ENCODE assay signal across 8 cellular contexts in the genomic region with DNA sequence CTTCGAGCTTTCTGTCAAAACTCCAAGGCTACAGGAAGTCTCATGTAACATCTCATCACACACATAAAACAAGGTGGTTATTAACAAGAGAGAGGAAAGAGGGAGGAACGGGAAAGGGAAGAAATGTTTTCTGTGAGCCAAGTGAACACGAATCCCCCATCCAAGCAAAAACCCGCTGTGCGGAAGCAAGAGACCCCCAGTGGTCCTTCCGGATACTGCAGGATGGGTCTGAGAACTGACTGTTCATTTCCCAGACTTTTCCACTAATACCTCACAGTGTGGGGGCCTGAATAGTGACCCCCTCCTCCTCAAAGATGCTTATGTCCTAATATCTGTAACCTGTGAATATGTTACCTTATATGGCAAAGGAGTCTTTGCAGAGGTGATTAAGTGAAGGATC. TPM values are rescaled to one million over a fixed set of nuclear protein-coding genes. Genes with fewer than 3 reads are reported as not detected.
DNase-seq lines count a peak whose midpoint lies in the region; ATAC-seq, FAIRE-seq and TF ChIP-seq lines count a peak whose summit lies in the region.

No MANE protein-coding gene starts in this region.

- H3K9ac ChIP-seq in GM12878 (ENCODE audit: control insufficient read depth, insufficient read depth, low read length) (no peak overlapping the region), liver (ENCODE audit: low read depth in 1 of 2, low read length in 2 of 2) (no peak overlapping the region)

- H3K27ac ChIP-seq in GM12878 (ENCODE audit: control insufficient read depth, insufficient read depth), result no peak overlapping the region
- no peak overlapping the region for H3K27ac ChIP-seq in liver (ENCODE audit: low read depth in 1 of 2, low read length in 2 of 2)

- TF ChIP-seq EP300 in GM12878 (IDR thresholded peaks at IDR 0.05; ENCODE audit: borderline replicate concordance in 1 of 2, control insufficient read depth in 1 of 2, low read depth in 2 of 2, low read length in 2 of 2), result no peak

- BruUV-seq in GM12878 (replicated peaks; lab: Mats Ljungman, UMichigan), result no TSS peak

- H3K36me3 ChIP-seq in GM12878 (ENCODE audit: control insufficient read depth in 2 of 2, insufficient read depth in 2 of 2, low read length in 1 of 2) (no peaks in the 10 kb centered on the region), liver (ENCODE audit: control insufficient read depth in 4 of 4, insufficient read depth in 3 of 4, low read depth in 1 of 4, low read length in 3 of 4) (no peaks in the 10 kb centered on the region)

- ATAC-seq in GM12878, result peak; percentile 76
- no peak for ATAC-seq in GM21825 (IDR thresholded peaks at IDR 0.05; ENCODE audit: unreplicated experiment)
- ATAC-seq in omental fat pad (ENCODE audit: low FRiP score), result no peak

- RAD21 ChIA-PET in GM12878 (lab: Charles Lee; ENCODE audit: unreplicated experiment), result no interaction called here

- H2AFZ ChIP-seq in GM12878 (ENCODE audit: control insufficient read depth, low read depth, low read length), result no peak overlapping the region

- WGBS in GM12878 (ENCODE audit: insufficient coverage, insufficient replicate concordance, low lambda C conversion rate, missing lambda C conversion rate), result 25% methylated on average over 6 of the region's 6 CpGs
- WGBS in liver, result 61% methylated on average over 6 of the region's 6 CpGs

- no peak for FAIRE-seq in GM12878 (lab: Jason Lieb, UNC)

- in situ Hi-C loops in GM12878 (cut with MboI), result no loop called here

- TF ChIP-seq CTCF in GM12878 (IDR thresholded peaks at IDR 0.05 in 2 of 3, conservative IDR thresholded peaks at IDR 0.05 in 1 of 3; ENCODE audit: control insufficient read depth in 2 of 3, extremely low read depth in 1 of 3, insufficient read depth in 1 of 3, low read depth in 3 of 3, low read length in 3 of 3) (peak; percentile 43 to 68 (median 60); a peak in 5 of 6 replicates), liver (IDR thresholded peaks at IDR 0.05; ENCODE audit: low read depth, low read length, missing input control) (peak; percentile 52), omental fat pad (IDR thresholded peaks at IDR 0.05) (no peak)

- H4K20me1 ChIP-seq in GM12878 (ENCODE audit: control insufficient read depth, insufficient read depth), result no peaks in the 10 kb centered on the region

- intact Hi-C loops in GM12878 (cut with micrococcal nuclease; ENCODE audit: unreplicated experiment), result loop anchor here (5.0 kb wide), 1 partner anchor 279 kb away; no protein-coding TSS in a partner anchor

- H3K4me3 ChIP-seq in GM12878 (no peak overlapping the region), liver (ENCODE audit: low read depth in 1 of 3, low read length in 3 of 3) (no peak overlapping the region)

- H3K27me3 ChIP-seq in GM12878 (replicated peaks in 1 of 2; ENCODE audit: control insufficient read depth in 2 of 2, insufficient read depth in 2 of 2, low read length in 1 of 2) (peaks cover 0 to 4% of the 10 kb centered on the region in 2 experiments; a peak in 3 of 4 replicates), liver (ENCODE audit: control insufficient read depth in 4 of 4, insufficient read depth in 4 of 4, low read length in 3 of 4) (no peaks in the 10 kb centered on the region)

- H3K4me2 ChIP-seq in GM12878 (ENCODE audit: control insufficient read depth, insufficient read depth), result no peak overlapping the region

- H3K9me3 ChIP-seq in GM12878 (replicated peaks; ENCODE audit: control insufficient read depth, insufficient read depth, low read length), result no peaks in the 10 kb centered on the region
- no peaks in the 10 kb centered on the region for H3K9me3 ChIP-seq in liver (ENCODE audit: control insufficient read depth in 4 of 4, low read length in 3 of 4)

- TF ChIP-seq RAD21 in GM12878 (IDR thresholded peaks at IDR 0.05; ENCODE audit: insufficient read depth, low read depth, low read length), result peak; percentile 27
- peak; percentile 70 to 74 for TF ChIP-seq RAD21 in liver (IDR thresholded peaks at IDR 0.05)

- SMC1A ChIA-PET in GM12878 (lab: Charles Lee; ENCODE audit: uncharacterized antibody, unreplicated experiment), result no interaction called here

- CTCF ChIA-PET in GM12878 (lab: Yijun Ruan, JAX), result interaction anchor here (0.6 kb wide), 1 partner anchor 111 kb away, joined by 3 read pairs; no protein-coding TSS in a partner anchor

- DNase-seq in AG20443 (ENCODE audit: low spot score), result peak; percentile 52
- peak; percentile 17 for DNase-seq in HK-2 (ENCODE audit: unreplicated experiment)
- no peak for DNase-seq in GM12878 (ENCODE audit: low read depth, low spot score)
- no peak for DNase-seq in effector CD4-positive, alpha-beta T cell
- no peak for DNase-seq in omental fat pad (ENCODE audit: low spot score)
- DNase-seq in NCI-H446 treated with DMSO at 0.1 percent for 48 hours (lab: John Stamatoyannopoulos, UW), result no peak

- H3K79me2 ChIP-seq in GM12878 (ENCODE audit: control insufficient read depth, insufficient read depth, low read length), result no peaks in the 10 kb centered on the region

- POLR2A ChIA-PET in GM12878 (lab: Charles Lee), result no interaction called here

- no peak for TF ChIP-seq POLR2A in GM12878 (IDR thresholded peaks at IDR 0.05; ENCODE audit: low read depth, low read length)

- no peaks in the 10 kb centered on the region for H3K4me1 ChIP-seq in GM12878 (ENCODE audit: control insufficient read depth, insufficient read depth, low read length)
- H3K4me1 ChIP-seq in liver (ENCODE audit: control insufficient read depth in 4 of 4, insufficient read depth in 4 of 4, low read length in 3 of 4), result peaks cover 5 to 13% (median 8%) of the 10 kb centered on the region in 4 donors

TF ChIP-seq in GM12878, 131 proteins besides CTCF, POLR2A, EP300 and RAD21 (continues in another document):
- no peak for TF ChIP-seq SMAD5 (IDR thresholded peaks at IDR 0.05; ENCODE audit: low read depth)

RNA-seq across cellular contexts. Expression of a gene that starts 19.0 kb away (rescaled TPM):
- not detected in 2 replicates for total RNA-seq in GM12878 (2013; cell fraction: nucleolus; rRNA removed)
- not detected in 2 replicates for total RNA-seq in GM12878 (2014; rRNA removed)
- total RNA-seq in GM12878 (2014; rRNA removed; fragmentation: Illumina TruSeq; extraction: Trizol), result not detected in 2 replicates
- total RNA-seq in GM12878 (2021), result not detected in 2 replicates
- polyA plus RNA-seq in GM12878 (2011; ENCODE audit: low read depth), result not detected
- not detected in 2 replicates for polyA plus RNA-seq in GM12878 (2011; rRNA removed)
- not detected in 2 replicates for polyA plus RNA-seq in GM12878 (2011; cell fraction: cytosol; rRNA removed)
- not detected in 2 replicates for polyA plus RNA-seq in GM12878 (2011; cell fraction: nucleus; rRNA removed)
- not detected in 2 replicates for polyA plus RNA-seq in GM12878 (2012)
- not detected in 2 replicates for polyA plus RNA-seq in GM12878 (2014; fragmentation: Illumina TruSeq; extraction: Trizol)
- not detected for polyA plus RNA-seq in GM12878 (2014; fragmentation: Nextera tagmentation; extraction: Ambion mirVana)
- not detected in 2 replicates for polyA plus RNA-seq in GM12878 (2014; rRNA removed)
- polyA plus RNA-seq in GM12878 (2016; fragmentation: Nextera tagmentation; extraction: Ambion mirVana), result not detected
- polyA minus RNA-seq in GM12878 (2011; rRNA and poly(A)+ RNA removed), result not detected in 2 replicates
- polyA minus RNA-seq in GM12878 (2011; cell fraction: cytosol; rRNA and poly(A)+ RNA removed), result not detected in 2 replicates
- not detected in 2 replicates for polyA minus RNA-seq in GM12878 (2011; cell fraction: nucleus; rRNA and poly(A)+ RNA removed)
- under 1 TPM; 0.08 to 0.19 TPM for total RNA-seq in liver
- under 1 TPM in 1 of 2 donors, not detected in 1; 0.06 TPM for polyA plus RNA-seq in liver
- total RNA-seq in omental fat pad, result under 1 TPM in 1 of 4 donors, not detected in 3; 0.28 TPM

RNA-seq across cellular contexts. Expression of a gene that starts 20.0 kb away (rescaled TPM):
- total RNA-seq in GM12878 (2013; cell fraction: nucleolus; rRNA removed), result 144 and 166 TPM in 2 replicates
- total RNA-seq in GM12878 (2014; rRNA removed) (104 and 109 TPM in 2 replicates), GM12878 (2014; rRNA removed; fragmentation: Illumina TruSeq; extraction: Trizol) (70.8 and 75.5 TPM in 2 replicates), GM12878 (2021) (174 and 181 TPM in 2 replicates), liver (100 to 1,000 TPM in 1 of 2 donors, 10 to 100 TPM in 1; 65.5 to 167 TPM), omental fat pad (100 to 1,000 TPM in 1 of 4 donors, 10 to 100 TPM in 3; 78.8 to 132 (median 89.3) TPM)
- polyA plus RNA-seq in GM12878 (2011; ENCODE audit: low read depth), result 125 TPM
- polyA plus RNA-seq in GM12878 (2011; rRNA removed) (177 and 181 TPM in 2 replicates), GM12878 (2014; fragmentation: Illumina TruSeq; extraction: Trizol) (196 and 205 TPM in 2 replicates), GM12878 (2014; fragmentation: Nextera tagmentation; extraction: Ambion mirVana) (100 to 1,000 TPM in 1 of 2 experiments, 10 to 100 TPM in 1; 63.5 to 101 TPM), GM12878 (2014; rRNA removed) (128 and 136 TPM in 2 replicates), GM12878 (2016; fragmentation: Nextera tagmentation; extraction: Ambion mirVana) (100 to 1,000 TPM; 196 to 213 TPM), liver (100 to 1,000 TPM; 123 to 159 TPM)
- polyA plus RNA-seq in GM12878 (2011; cell fraction: cytosol; rRNA removed), result 185 and 186 TPM in 2 replicates
- 124 and 184 TPM in 2 replicates for polyA plus RNA-seq in GM12878 (2011; cell fraction: nucleus; rRNA removed)
- polyA plus RNA-seq in GM12878 (2012), result 134 and 144 TPM in 2 replicates
- 167 and 190 TPM in 2 replicates for polyA minus RNA-seq in GM12878 (2011; rRNA and poly(A)+ RNA removed)
- polyA minus RNA-seq in GM12878 (2011; cell fraction: cytosol; rRNA and poly(A)+ RNA removed), result 64.7 and 79.8 TPM in 2 replicates
- 66.1 and 137 TPM in 2 replicates for polyA minus RNA-seq in GM12878 (2011; cell fraction: nucleus; rRNA and poly(A)+ RNA removed)

RNA-seq across cellular contexts. Expression of a gene that starts 58.1 kb away (rescaled TPM):
- 0.39 TPM in 1 of 2 replicates, not detected in the other for total RNA-seq in GM12878 (2013; cell fraction: nucleolus; rRNA removed)
- total RNA-seq in GM12878 (2014; rRNA removed) (not detected in 2 replicates), GM12878 (2014; rRNA removed; fragmentation: Illumina TruSeq; extraction: Trizol) (not detected in 2 replicates), GM12878 (2021) (not detected in 2 replicates), liver (1 to 10 TPM in 1 of 2 donors, under 1 TPM in 1; 0.09 to 8.2 TPM), omental fat pad (not detected)
- polyA plus RNA-seq in GM12878 (2011; ENCODE audit: low read depth), result not detected
- polyA plus RNA-seq in GM12878 (2011; rRNA removed) (not detected in 2 replicates), GM12878 (2014; fragmentation: Illumina TruSeq; extraction: Trizol) (0.04 TPM in 1 of 2 replicates, not detected in the other), GM12878 (2014; fragmentation: Nextera tagmentation; extraction: Ambion mirVana) (not detected), GM12878 (2014; rRNA removed) (not detected in 2 replicates), GM12878 (2016; fragmentation: Nextera tagmentation; extraction: Ambion mirVana) (under 1 TPM in 1 of 2 experiments, not detected in 1; 0.05 TPM), liver (10 to 100 TPM in 1 of 2 donors, 1 to 10 TPM in 1; 3.4 to 21.1 TPM)
- 0.09 TPM in 1 of 2 replicates, not detected in the other for polyA plus RNA-seq in GM12878 (2011; cell fraction: cytosol; rRNA removed)
- polyA plus RNA-seq in GM12878 (2011; cell fraction: nucleus; rRNA removed), result 0.28 and 0.42 TPM in 2 replicates
- 0.03 and 0.11 TPM in 2 replicates for polyA plus RNA-seq in GM12878 (2012)
- polyA minus RNA-seq in GM12878 (2011; rRNA and poly(A)+ RNA removed), result not detected in 2 replicates
- polyA minus RNA-seq in GM12878 (2011; cell fraction: cytosol; rRNA and poly(A)+ RNA removed), result not detected in 2 replicates
- not detected in 2 replicates for polyA minus RNA-seq in GM12878 (2011; cell fraction: nucleus; rRNA and poly(A)+ RNA removed)

Comparison
In these comparisons a context has a peak if more than half of its experiments do, and no peak if none do; other contexts are left out.
1. DNase-seq: peak in AG20443 (single experiment) and HK-2 (single experiment); none in GM12878 (single experiment), effector CD4-positive, alpha-beta T cell (single experiment), omental fat pad (single experiment) and NCI-H446 treated with DMSO at 0.1 percent for 48 hours (single experiment).
2. CTCF ChIP-seq: peak in GM12878 (3 of 3) and liver (single experiment); none in omental fat pad (0 of 3).